In the genomic region with DNA sequence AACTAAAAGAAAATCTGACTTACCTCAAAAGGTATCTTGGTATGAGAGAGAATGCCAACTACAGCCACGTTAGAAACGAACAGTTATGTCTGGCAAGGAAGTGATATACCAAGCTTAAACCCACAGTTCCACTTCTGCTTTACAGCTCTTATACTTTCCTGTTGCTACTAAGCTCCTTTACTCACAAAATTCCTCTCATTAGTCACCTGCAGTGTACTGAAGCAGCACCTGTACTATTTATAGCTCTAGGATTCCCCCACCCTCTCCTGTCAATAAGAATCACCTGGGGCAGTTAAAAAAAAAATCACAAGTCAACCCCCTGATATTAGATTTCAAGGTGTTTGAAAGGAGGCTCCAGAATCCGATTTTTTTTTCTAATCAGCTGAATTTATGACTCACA, we compare ENCODE assay signal across 1 cellular context.
TF ChIP-seq lines count a peak whose summit lies in the region.

No MANE protein-coding gene starts in this region.

TF ChIP-seq in A549, 52 proteins besides CTCF, POLR2A, EP300 and RAD21 (continued from another document):
- TF ChIP-seq NFE2L2 (conservative IDR thresholded peaks at IDR 0.05; ENCODE audit: low read length) = no peak
- no peak for TF ChIP-seq HOXB5 (CRISPR knock-in tag; IDR thresholded peaks at IDR 0.05)
- no peak for TF ChIP-seq RFX5 (IDR thresholded peaks at IDR 0.05)
- no peak for TF ChIP-seq HEYL (CRISPR knock-in tag; IDR thresholded peaks at IDR 0.05)
- TF ChIP-seq CBX2 (IDR thresholded peaks at IDR 0.05; ENCODE audit: borderline replicate concordance, low read depth) = no peak
- no peak for TF ChIP-seq ATOH8 (CRISPR knock-in tag; IDR thresholded peaks at IDR 0.05; ENCODE audit: low read depth)
- no peak for TF ChIP-seq USF2 (IDR thresholded peaks at IDR 0.05)
- no peak for TF ChIP-seq FOSL2 (IDR thresholded peaks at IDR 0.05)
- TF ChIP-seq FOSL2 (CRISPR knock-in tag; IDR thresholded peaks at IDR 0.05) = no peak
- TF ChIP-seq MAFK (IDR thresholded peaks at IDR 0.05; ENCODE audit: partially characterized antibody) = no peak
